Comparison of ENCODE assay signal across 1 cellular context in the genomic region with DNA sequence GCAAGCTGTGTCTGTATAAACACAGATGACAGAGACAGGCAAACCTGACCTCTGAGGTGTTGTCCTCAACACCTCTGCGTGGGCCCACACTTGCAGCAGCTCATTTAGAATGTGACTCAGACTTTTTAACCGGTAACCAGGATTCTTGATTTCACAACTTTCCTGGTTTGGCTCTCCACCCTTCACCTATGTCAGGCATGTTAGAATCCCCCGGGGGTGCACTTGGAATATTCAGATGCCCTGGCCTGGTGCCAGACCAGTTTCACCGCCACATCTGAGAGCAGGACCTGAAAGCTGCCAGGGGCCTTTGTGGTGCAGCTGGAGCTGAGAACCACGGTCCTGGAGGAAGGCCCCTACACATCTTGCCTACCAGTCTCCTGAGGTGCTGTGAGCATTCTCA.
TF ChIP-seq lines count a peak whose summit lies in the region.

No MANE protein-coding gene starts in this region.

TF ChIP-seq in GM23338, 12 proteins besides CTCF, POLR2A, EP300 and RAD21:
- no peak for TF ChIP-seq POLR2AphosphoS5 (IDR thresholded peaks at IDR 0.05; ENCODE audit: low read depth)
- no peak for TF ChIP-seq EZH2phosphoT487 (IDR thresholded peaks at IDR 0.05; ENCODE audit: unreplicated experiment)
- TF ChIP-seq STAT1 (IDR thresholded peaks at IDR 0.05; ENCODE audit: unreplicated experiment), result no peak
- no peak for TF ChIP-seq CREB1 (CRISPR knock-in tag; IDR thresholded peaks at IDR 0.05; ENCODE audit: low read depth)
- no peak for TF ChIP-seq EZH2 (IDR thresholded peaks at IDR 0.05; ENCODE audit: low read depth, unreplicated experiment)
- no peak for TF ChIP-seq ZNF114 (CRISPR knock-in tag; IDR thresholded peaks at IDR 0.05)
TF ChIP-seq in GM23338: peak in this region for 0.
